10 cellular contexts compared by ENCODE assay signal in genomic region chr3:52240886-52241244, GRCh38. TPM values are rescaled to one million over a fixed set of nuclear protein-coding genes. Genes with fewer than 3 reads are reported as not detected.
DNase-seq lines count a peak whose midpoint lies in the region; ATAC-seq and TF ChIP-seq lines count a peak whose summit lies in the region.
"Had no signal": no experiment of that assay in that cellular context is flagged by ENCODE, and none has a peak within 500 bp of the region (broad histone marks: within the 10 kb centered on the region; RNA-seq: fewer than 3 reads in every experiment).

No MANE protein-coding gene starts in this region.

- no peaks in the 10 kb centered on the region for H3K27me3 ChIP-seq in aorta (ENCODE audit: control insufficient read depth in 1 of 2, insufficient read depth in 2 of 2, low read length in 1 of 2)
- H3K27me3 ChIP-seq: pancreas had no signal

- H3K4me1 ChIP-seq in aorta (ENCODE audit: control insufficient read depth in 1 of 2, insufficient read depth in 2 of 2, low read length in 2 of 2), result no peaks in the 10 kb centered on the region

- H3K9me3 Mint-ChIP-seq in HFFc6 (no peaks in the 10 kb centered on the region), mesothelial cell of epicardium (no peaks in the 10 kb centered on the region)
- H3K9me3 Mint-ChIP-seq in activated T-helper 1 cell treated with anti-CD3 and anti-CD28 coated beads, Interleukin-12 subunit alpha, Interleukin-12 subunit beta, Interleukin-2, Interleukin-4 antibody, amounts not matched to agents 30 ng/mL and 10 ng/mL and 1 ng/mL, durations not matched to agents 14 hours and 24 hours and 36 hours, result peaks cover 3% of the 10 kb centered on the region

- H3K27me3 Mint-ChIP-seq in HFFc6 (ENCODE audit: insufficient read depth) (peaks cover 1% of the 10 kb centered on the region), mesothelial cell of epicardium (ENCODE audit: low read depth) (no peaks in the 10 kb centered on the region)
- H3K27me3 Mint-ChIP-seq in activated T-helper 1 cell treated with anti-CD3 and anti-CD28 coated beads, Interleukin-12 subunit alpha, Interleukin-12 subunit beta, Interleukin-2, Interleukin-4 antibody, amounts not matched to agents 30 ng/mL and 10 ng/mL and 1 ng/mL, durations not matched to agents 14 hours and 24 hours and 36 hours (ENCODE audit: insufficient read depth), result no peaks in the 10 kb centered on the region

- WGBS in aorta, 2 donors, result 95 to 96% methylated on average over 3 of the region's 3 CpGs

- H3K27ac Mint-ChIP-seq in HFFc6, result peak overlapping the region; percentile 96
- H3K27ac Mint-ChIP-seq in activated T-helper 1 cell treated with anti-CD3 and anti-CD28 coated beads, Interleukin-12 subunit alpha, Interleukin-12 subunit beta, Interleukin-2, Interleukin-4 antibody, amounts not matched to agents 30 ng/mL and 10 ng/mL and 1 ng/mL, durations not matched to agents 14 hours and 24 hours and 36 hours, result peak overlapping the region; percentile 98
- no peak overlapping the region for H3K27ac Mint-ChIP-seq in mesothelial cell of epicardium

- H3K27ac ChIP-seq in 22Rv1 (peak overlapping the region; percentile 79), aorta (ENCODE audit: low read depth in 1 of 2, low read length in 2 of 2) (no peak overlapping the region)

- no peak overlapping the region for H3K4me3 ChIP-seq in aorta (ENCODE audit: low read length in 2 of 2)
- H3K4me3 ChIP-seq: pancreas had no signal

- no peak for ATAC-seq in aorta (ENCODE audit: low FRiP score)

- peaks cover 8% of the 10 kb centered on the region; the same call in 1 of the 2 replicates for H3K36me3 Mint-ChIP-seq in HFFc6 (ENCODE audit: low read depth)
- H3K36me3 Mint-ChIP-seq in activated T-helper 1 cell treated with anti-CD3 and anti-CD28 coated beads, Interleukin-12 subunit alpha, Interleukin-12 subunit beta, Interleukin-2, Interleukin-4 antibody, amounts not matched to agents 30 ng/mL and 10 ng/mL and 1 ng/mL, durations not matched to agents 14 hours and 24 hours and 36 hours (ENCODE audit: low read depth), result peaks cover 17% of the 10 kb centered on the region
- no peaks in the 10 kb centered on the region for H3K36me3 Mint-ChIP-seq in mesothelial cell of epicardium

- H3K4me3 Mint-ChIP-seq in HFFc6, result no peak overlapping the region
- peak overlapping the region; percentile 95 for H3K4me3 Mint-ChIP-seq in activated T-helper 1 cell treated with anti-CD3 and anti-CD28 coated beads, Interleukin-12 subunit alpha, Interleukin-12 subunit beta, Interleukin-2, Interleukin-4 antibody, amounts not matched to agents 30 ng/mL and 10 ng/mL and 1 ng/mL, durations not matched to agents 14 hours and 24 hours and 36 hours
- peak overlapping the region; percentile 93 for H3K4me3 Mint-ChIP-seq in mesothelial cell of epicardium

- DNase-seq in HFFc6, result no peak
- no peak for DNase-seq in activated T-helper 1 cell treated with anti-CD3 and anti-CD28 coated beads, Interleukin-12 subunit alpha, Interleukin-12 subunit beta, Interleukin-2, Interleukin-4 antibody, amounts not matched to agents 30 ng/mL and 10 ng/mL and 1 ng/mL, durations not matched to agents 14 hours and 24 hours and 36 hours (ENCODE audit: low spot score)
- DNase-seq in mesothelial cell of epicardium (ENCODE audit: low spot score in 2 of 2, unreplicated experiment in 2 of 2), result no peak
- no peak for DNase-seq in aorta
- DNase-seq in stimulated activated CD4-positive, alpha-beta T cell treated with anti-CD3 and anti-CD28 coated beads, Interleukin-4, amount 100 ng/mL, for 1 hour, result no peak
- DNase-seq in ACHN, result no peak
- DNase-seq in SK-N-DZ (ENCODE audit: low spot score), result no peak

- in situ Hi-C loops in ACHN (cut with HindIII; ENCODE audit: low pct_ligation_motif_present, low pct_unique_long_range_greater_than_20kb, low sequenced_read_pairs), result no loop called here

- no peaks in the 10 kb centered on the region for H3K36me3 ChIP-seq in aorta (ENCODE audit: control insufficient read depth in 1 of 2, insufficient read depth in 2 of 2, low read length in 1 of 2)
- H3K36me3 ChIP-seq: pancreas had no signal

- intact Hi-C loops in activated T-helper 1 cell treated with anti-CD3 and anti-CD28 coated beads, Interleukin-12 subunit alpha, Interleukin-12 subunit beta, Interleukin-2, Interleukin-4 antibody, amounts not matched to agents 30 ng/mL and 10 ng/mL and 1 ng/mL, durations not matched to agents 14 hours and 24 hours and 36 hours (cut with micrococcal nuclease), result loop anchor here (1.0 kb wide), 2 partner anchors 30 to 36 kb away; no protein-coding TSS in a partner anchor
- intact Hi-C loops in aorta (cut with DNase I), result no loop called here

- H3K4me1 Mint-ChIP-seq in HFFc6 (ENCODE audit: low read depth) (peaks cover 63% of the 10 kb centered on the region), mesothelial cell of epicardium (peaks cover 23% of the 10 kb centered on the region)
- peaks cover 79% of the 10 kb centered on the region for H3K4me1 Mint-ChIP-seq in activated T-helper 1 cell treated with anti-CD3 and anti-CD28 coated beads, Interleukin-12 subunit alpha, Interleukin-12 subunit beta, Interleukin-2, Interleukin-4 antibody, amounts not matched to agents 30 ng/mL and 10 ng/mL and 1 ng/mL, durations not matched to agents 14 hours and 24 hours and 36 hours (ENCODE audit: low read depth)

- H3K9me3 ChIP-seq in aorta (ENCODE audit: control insufficient read depth, low read length), result no peaks in the 10 kb centered on the region
- H3K9me3 ChIP-seq: pancreas had no signal

- TF ChIP-seq CTCF in 22Rv1 (IDR thresholded peaks at IDR 0.05) (no peak), HFFc6 (IDR thresholded peaks at IDR 0.05) (no peak), mesothelial cell of epicardium (IDR thresholded peaks at IDR 0.05; ENCODE audit: unreplicated experiment) (no peak)

RNA-seq across cellular contexts. Expression of gene TWF2, which starts 1.9 kb away (rescaled TPM):
- 10 to 100 TPM; 73.9 to 83.0 (median 80.7) TPM for total RNA-seq in HFFc6 (2021; fragmentation: NEBNext Ultra II Directional; extraction: Animal tissue kit (Norgen Biotek cat#: 25700))
- 94.3 and 98.6 TPM in 2 replicates for total RNA-seq in activated T-helper 1 cell treated with anti-CD3 and anti-CD28 coated beads, Interleukin-12 subunit alpha, Interleukin-12 subunit beta, Interleukin-2, Interleukin-4 antibody, amounts not matched to agents 30 ng/mL and 10 ng/mL and 1 ng/mL, durations not matched to agents 14 hours and 24 hours and 36 hours
- total RNA-seq in mesothelial cell of epicardium (26.6 to 30.6 TPM (median 28.7 TPM) in 3 replicates), aorta (10 to 100 TPM; 40.5 to 52.2 TPM)
- polyA plus RNA-seq in aorta, result 10 to 100 TPM; 42.3 to 48.0 TPM
- polyA plus RNA-seq in SK-N-DZ (2014; cell fraction: cytosol; rRNA removed), result 60.0 and 63.4 TPM in 2 replicates
- polyA plus RNA-seq in SK-N-DZ (2014; cell fraction: nucleus; rRNA removed), result 36.8 and 37.7 TPM in 2 replicates

RNA-seq across cellular contexts. Expression of gene PPM1M, which starts 4.7 kb away (rescaled TPM):
- 10 to 100 TPM; 20.8 to 23.4 (median 20.9) TPM for total RNA-seq in HFFc6 (2021; fragmentation: NEBNext Ultra II Directional; extraction: Animal tissue kit (Norgen Biotek cat#: 25700))
- 57.1 and 59.5 TPM in 2 replicates for total RNA-seq in activated T-helper 1 cell treated with anti-CD3 and anti-CD28 coated beads, Interleukin-12 subunit alpha, Interleukin-12 subunit beta, Interleukin-2, Interleukin-4 antibody, amounts not matched to agents 30 ng/mL and 10 ng/mL and 1 ng/mL, durations not matched to agents 14 hours and 24 hours and 36 hours
- 10.6 to 11.8 TPM (median 11.6 TPM) in 3 replicates for total RNA-seq in mesothelial cell of epicardium
- 10 to 100 TPM; 26.7 to 43.4 TPM for total RNA-seq in aorta
- polyA plus RNA-seq in aorta, result 10 to 100 TPM; 26.2 to 33.7 TPM
- 6.0 and 7.8 TPM in 2 replicates for polyA plus RNA-seq in SK-N-DZ (2014; cell fraction: cytosol; rRNA removed)
- polyA plus RNA-seq in SK-N-DZ (2014; cell fraction: nucleus; rRNA removed), result 32.4 and 32.8 TPM in 2 replicates

RNA-seq across cellular contexts. Expression of gene TLR9, which starts 15.4 kb away (rescaled TPM):
- total RNA-seq in HFFc6 (2021; fragmentation: NEBNext Ultra II Directional; extraction: Animal tissue kit (Norgen Biotek cat#: 25700)), result not detected
- total RNA-seq in activated T-helper 1 cell treated with anti-CD3 and anti-CD28 coated beads, Interleukin-12 subunit alpha, Interleukin-12 subunit beta, Interleukin-2, Interleukin-4 antibody, amounts not matched to agents 30 ng/mL and 10 ng/mL and 1 ng/mL, durations not matched to agents 14 hours and 24 hours and 36 hours, result 0.47 TPM in 1 of 2 replicates, not detected in the other
- total RNA-seq in mesothelial cell of epicardium (0.16 to 0.23 TPM in 2 of 3 replicates, not detected in the other), aorta (under 1 TPM; 0.42 to 0.81 TPM)
- not detected for polyA plus RNA-seq in aorta
- not detected in 2 replicates for polyA plus RNA-seq in SK-N-DZ (2014; cell fraction: cytosol; rRNA removed)
- polyA plus RNA-seq in SK-N-DZ (2014; cell fraction: nucleus; rRNA removed), result not detected in 2 replicates
- total RNA-seq: HT1080 had no signal

RNA-seq across cellular contexts. Expression of gene WDR82, which starts 37.6 kb away (rescaled TPM):
- total RNA-seq in HFFc6 (2021; fragmentation: NEBNext Ultra II Directional; extraction: Animal tissue kit (Norgen Biotek cat#: 25700)), result 10 to 100 TPM; 55.2 to 62.0 (median 58.6) TPM
- 105 and 107 TPM in 2 replicates for total RNA-seq in activated T-helper 1 cell treated with anti-CD3 and anti-CD28 coated beads, Interleukin-12 subunit alpha, Interleukin-12 subunit beta, Interleukin-2, Interleukin-4 antibody, amounts not matched to agents 30 ng/mL and 10 ng/mL and 1 ng/mL, durations not matched to agents 14 hours and 24 hours and 36 hours
- 99.0 to 105 TPM (median 101 TPM) in 3 replicates for total RNA-seq in mesothelial cell of epicardium
- 10 to 100 TPM; 58.1 to 72.4 TPM for total RNA-seq in aorta
- polyA plus RNA-seq in aorta, result 10 to 100 TPM; 27.9 to 31.6 TPM
- 46.6 and 56.3 TPM in 2 replicates for polyA plus RNA-seq in SK-N-DZ (2014; cell fraction: cytosol; rRNA removed)
- 12.7 and 13.4 TPM in 2 replicates for polyA plus RNA-seq in SK-N-DZ (2014; cell fraction: nucleus; rRNA removed)

RNA-seq across cellular contexts. Expression of gene ALAS1, which starts 42.9 kb away (rescaled TPM):
- total RNA-seq in HFFc6 (2021; fragmentation: NEBNext Ultra II Directional; extraction: Animal tissue kit (Norgen Biotek cat#: 25700)), result 10 to 100 TPM; 31.5 to 39.1 (median 35.1) TPM
- 105 and 110 TPM in 2 replicates for total RNA-seq in activated T-helper 1 cell treated with anti-CD3 and anti-CD28 coated beads, Interleukin-12 subunit alpha, Interleukin-12 subunit beta, Interleukin-2, Interleukin-4 antibody, amounts not matched to agents 30 ng/mL and 10 ng/mL and 1 ng/mL, durations not matched to agents 14 hours and 24 hours and 36 hours
- total RNA-seq in mesothelial cell of epicardium, result 32.1 to 34.0 TPM (median 33.2 TPM) in 3 replicates
- 10 to 100 TPM; 30.2 to 34.5 TPM for total RNA-seq in aorta
- 10 to 100 TPM; 14.4 to 16.5 TPM for polyA plus RNA-seq in aorta
- 34.0 and 38.5 TPM in 2 replicates for polyA plus RNA-seq in SK-N-DZ (2014; cell fraction: cytosol; rRNA removed)
- polyA plus RNA-seq in SK-N-DZ (2014; cell fraction: nucleus; rRNA removed), result 22.1 and 24.5 TPM in 2 replicates
